Comparison of ENCODE assay signal across 1 cellular context in genomic region chr4:68337522-68337921, GRCh38.
TF ChIP-seq lines count a peak whose summit lies in the region.

No MANE protein-coding gene starts in this region.

TF ChIP-seq in IMR-90, 13 proteins besides CTCF, POLR2A, EP300 and RAD21:
- TF ChIP-seq CEBPB (IDR thresholded peaks at IDR 0.05; ENCODE audit: low read depth, low read length) (no peak), RCOR1 (IDR thresholded peaks at IDR 0.05; ENCODE audit: insufficient replicate concordance, low read length) (no peak), MAZ (IDR thresholded peaks at IDR 0.05; ENCODE audit: borderline replicate concordance, low read depth, low read length) (no peak), USF2 (IDR thresholded peaks at IDR 0.05; ENCODE audit: low read depth, low read length) (no peak), BHLHE40 (IDR thresholded peaks at IDR 0.05; ENCODE audit: low read depth, low read length) (no peak), MAFK (IDR thresholded peaks at IDR 0.05; ENCODE audit: low read depth, low read length) (no peak), MXI1 (IDR thresholded peaks at IDR 0.05; ENCODE audit: borderline replicate concordance, low read depth, low read length) (no peak), CHD1 (IDR thresholded peaks at IDR 0.05; ENCODE audit: low read depth, low read length) (no peak), RFX5 (IDR thresholded peaks at IDR 0.05; ENCODE audit: low read depth, low read length) (no peak), SMC3 (IDR thresholded peaks at IDR 0.05; ENCODE audit: low read depth, low read length) (no peak), ELK1 (IDR thresholded peaks at IDR 0.05; ENCODE audit: borderline replicate concordance, low read depth, low read length) (no peak), NFE2L2 (IDR thresholded peaks at IDR 0.05; ENCODE audit: low read depth, low read length) (no peak), FOS (IDR thresholded peaks at IDR 0.05; ENCODE audit: low read depth, low read length) (no peak)
TF ChIP-seq in IMR-90: peak in this region for 0.
